Comparison of ENCODE assay signal across 23 cellular contexts in the genomic region with DNA sequence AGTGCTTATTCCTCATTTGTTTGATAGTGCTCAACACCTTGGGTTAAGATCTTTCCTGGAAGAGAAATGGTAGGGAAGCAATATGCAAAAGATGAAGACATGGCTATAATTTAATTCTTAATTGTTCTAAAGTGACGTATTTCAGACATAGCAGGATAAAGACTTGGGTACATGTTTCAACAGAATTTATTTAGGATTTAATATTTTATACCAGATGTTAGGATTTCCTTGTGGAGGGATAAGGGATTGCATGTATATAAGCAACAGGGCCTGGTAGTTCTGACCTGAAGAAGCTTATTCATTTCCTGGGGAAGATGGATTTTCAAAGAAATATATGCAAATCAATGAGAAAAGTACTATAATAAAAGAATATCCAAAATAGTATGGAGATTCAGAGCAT.
A peak's percentile ranks its signal among the peaks of the same experiment; 100 is the strongest.
DNase-seq lines count a peak whose midpoint lies in the region; ATAC-seq, FAIRE-seq and TF ChIP-seq lines count a peak whose summit lies in the region.
"Had no signal": no experiment of that assay in that cellular context is flagged by ENCODE, and none has a peak within 500 bp of the region (broad histone marks: within the 10 kb centered on the region; RNA-seq: fewer than 3 reads in every experiment).

No MANE protein-coding gene starts in this region.

- no peak overlapping the region for H2AFZ ChIP-seq in neural cell (ENCODE audit: low read depth, low read length)

- no peaks in the 10 kb centered on the region for H3K4me1 Mint-ChIP-seq in stimulated activated effector memory CD8-positive, alpha-beta T cell treated with anti-CD3 and anti-CD28 coated beads, Interleukin-12 subunit alpha, Interleukin-12 subunit beta, amount 100 ng/mL, for 72 hours

- H3K27ac Mint-ChIP-seq in stimulated activated effector memory CD8-positive, alpha-beta T cell treated with anti-CD3 and anti-CD28 coated beads, Interleukin-12 subunit alpha, Interleukin-12 subunit beta, amount 100 ng/mL, for 72 hours, result no peak overlapping the region

- H3K36me3 Mint-ChIP-seq in stimulated activated effector memory CD8-positive, alpha-beta T cell treated with anti-CD3 and anti-CD28 coated beads, Interleukin-12 subunit alpha, Interleukin-12 subunit beta, amount 100 ng/mL, for 72 hours, result no peaks in the 10 kb centered on the region

- no peaks in the 10 kb centered on the region for H3F3A ChIP-seq in neural cell (ENCODE audit: insufficient read depth, low read length, poor library complexity, severe bottlenecking)

- no peaks in the 10 kb centered on the region for H3K9me3 ChIP-seq in neural cell (ENCODE audit: low read length)
- H3K9me3 ChIP-seq: Caco-2, Peyer's patch, right atrium auricular region had no signal

- TF ChIP-seq EP300 in neural cell (conservative IDR thresholded peaks at IDR 0.05; ENCODE audit: poor library complexity, severe bottlenecking), result no peak

- no peak for FAIRE-seq in bronchial epithelial cell (lab: Jason Lieb, UNC)
- FAIRE-seq: GM12891, HTR-8/SVneo, urothelium cell line had no signal

- H3K27ac ChIP-seq in neural cell (ENCODE audit: low read length) (no peak overlapping the region), substantia nigra (ENCODE audit: low read depth, low read length, poor library complexity, severe bottlenecking) (no peak overlapping the region)
- H3K27ac ChIP-seq: Peyer's patch, right atrium auricular region had no signal

- no peaks in the 10 kb centered on the region for H3K9me2 ChIP-seq in neural cell (ENCODE audit: insufficient read depth, low read length)

- peaks cover 10% of the 10 kb centered on the region for H3K9me3 Mint-ChIP-seq in stimulated activated effector memory CD8-positive, alpha-beta T cell treated with anti-CD3 and anti-CD28 coated beads, Interleukin-12 subunit alpha, Interleukin-12 subunit beta, amount 100 ng/mL, for 72 hours

- H3K27me3 ChIP-seq in bronchial epithelial cell (ENCODE audit: control insufficient read depth, insufficient read depth, low read length), result no peaks in the 10 kb centered on the region
- no peaks in the 10 kb centered on the region for H3K27me3 ChIP-seq in neural cell (ENCODE audit: insufficient read depth, low read depth, low read length)
- H3K27me3 ChIP-seq: Peyer's patch, right atrium auricular region had no signal

- H3K4me2 ChIP-seq in neural cell (ENCODE audit: low read length), result no peak overlapping the region

- no peaks in the 10 kb centered on the region for H4K20me1 ChIP-seq in neural cell (ENCODE audit: insufficient read depth)

- H3K36me3 ChIP-seq in bronchial epithelial cell (ENCODE audit: control insufficient read depth, insufficient read depth, low read length) (no peaks in the 10 kb centered on the region), neural cell (ENCODE audit: insufficient read depth, low read length) (no peaks in the 10 kb centered on the region)
- H3K36me3 ChIP-seq: Peyer's patch, right atrium auricular region had no signal

- H3K79me2 ChIP-seq in neural cell (replicated peaks; ENCODE audit: insufficient read depth, low read length), result peaks cover 15% of the 10 kb centered on the region

- no peak for TF ChIP-seq RAD21 in neural cell (conservative IDR thresholded peaks at IDR 0.05)

- TF ChIP-seq CTCF in AG10803 (conservative IDR thresholded peaks at IDR 0.05; ENCODE audit: low read length) (0 out of 2 replicates have a peak, but pooled peaks have one; percentile 16), bronchial epithelial cell (IDR thresholded peaks at IDR 0.05; ENCODE audit: insufficient read depth, low read length, severe bottlenecking) (peak; percentile 8), neural cell (IDR thresholded peaks at IDR 0.05; ENCODE audit: poor library complexity, severe bottlenecking) (peak; percentile 28)

- no peak overlapping the region for H3K4me3 Mint-ChIP-seq in stimulated activated effector memory CD8-positive, alpha-beta T cell treated with anti-CD3 and anti-CD28 coated beads, Interleukin-12 subunit alpha, Interleukin-12 subunit beta, amount 100 ng/mL, for 72 hours

- DNase-seq in AG10803 (ENCODE audit: low read depth) (no peak), HT-29 (ENCODE audit: low spot score) (peak; percentile 25), bronchial epithelial cell (ENCODE audit: low read depth) (peak; percentile 7), SHP77 (lab: John Stamatoyannopoulos, UW) (no peak), substantia nigra (lab: John Stamatoyannopoulos, UW) (no peak)
- no peak for DNase-seq in stimulated activated effector memory CD8-positive, alpha-beta T cell treated with anti-CD3 and anti-CD28 coated beads, Interleukin-12 subunit alpha, Interleukin-12 subunit beta, amount 100 ng/mL, for 72 hours (ENCODE audit: low spot score in 2 of 2)
- DNase-seq in stimulated activated naive CD4-positive, alpha-beta T cell (lab: John Stamatoyannopoulos, UW), result no peak
- DNase-seq: activated CD4-positive, alpha-beta T cell treated with anti-CD3 and anti-CD28 coated beads for 48 hours; AML-193; Caco-2; foreskin melanocyte; GDM1; left cardiac atrium; midbrain; NCI-H1436 treated with DMSO at 0.1 percent for 48 hours; NCI-H2171 treated with DMSO at 0.1 percent for 48 hours; NCI-H748 treated with DMSO at 0.1 percent for 48 hours; Peyer's patch had no signal

- H3K4me3 ChIP-seq in AG10803 (ENCODE audit: low read length) (no peak overlapping the region), bronchial epithelial cell (ENCODE audit: low read depth, low read length) (no peak overlapping the region), neural cell (ENCODE audit: low read length) (no peak overlapping the region)
- H3K4me3 ChIP-seq: Peyer's patch, right atrium auricular region had no signal

- no peak for ATAC-seq in stimulated activated effector memory CD8-positive, alpha-beta T cell treated with anti-CD3 and anti-CD28 coated beads, Interleukin-12 subunit alpha, Interleukin-12 subunit beta, amount 100 ng/mL, for 72 hours
- ATAC-seq: left cardiac atrium had no signal

- no peak overlapping the region for H3K9ac ChIP-seq in neural cell (ENCODE audit: low read length)

TF ChIP-seq in neural cell, 6 proteins besides CTCF, POLR2A, EP300 and RAD21:
- TF ChIP-seq, protein P1, sequence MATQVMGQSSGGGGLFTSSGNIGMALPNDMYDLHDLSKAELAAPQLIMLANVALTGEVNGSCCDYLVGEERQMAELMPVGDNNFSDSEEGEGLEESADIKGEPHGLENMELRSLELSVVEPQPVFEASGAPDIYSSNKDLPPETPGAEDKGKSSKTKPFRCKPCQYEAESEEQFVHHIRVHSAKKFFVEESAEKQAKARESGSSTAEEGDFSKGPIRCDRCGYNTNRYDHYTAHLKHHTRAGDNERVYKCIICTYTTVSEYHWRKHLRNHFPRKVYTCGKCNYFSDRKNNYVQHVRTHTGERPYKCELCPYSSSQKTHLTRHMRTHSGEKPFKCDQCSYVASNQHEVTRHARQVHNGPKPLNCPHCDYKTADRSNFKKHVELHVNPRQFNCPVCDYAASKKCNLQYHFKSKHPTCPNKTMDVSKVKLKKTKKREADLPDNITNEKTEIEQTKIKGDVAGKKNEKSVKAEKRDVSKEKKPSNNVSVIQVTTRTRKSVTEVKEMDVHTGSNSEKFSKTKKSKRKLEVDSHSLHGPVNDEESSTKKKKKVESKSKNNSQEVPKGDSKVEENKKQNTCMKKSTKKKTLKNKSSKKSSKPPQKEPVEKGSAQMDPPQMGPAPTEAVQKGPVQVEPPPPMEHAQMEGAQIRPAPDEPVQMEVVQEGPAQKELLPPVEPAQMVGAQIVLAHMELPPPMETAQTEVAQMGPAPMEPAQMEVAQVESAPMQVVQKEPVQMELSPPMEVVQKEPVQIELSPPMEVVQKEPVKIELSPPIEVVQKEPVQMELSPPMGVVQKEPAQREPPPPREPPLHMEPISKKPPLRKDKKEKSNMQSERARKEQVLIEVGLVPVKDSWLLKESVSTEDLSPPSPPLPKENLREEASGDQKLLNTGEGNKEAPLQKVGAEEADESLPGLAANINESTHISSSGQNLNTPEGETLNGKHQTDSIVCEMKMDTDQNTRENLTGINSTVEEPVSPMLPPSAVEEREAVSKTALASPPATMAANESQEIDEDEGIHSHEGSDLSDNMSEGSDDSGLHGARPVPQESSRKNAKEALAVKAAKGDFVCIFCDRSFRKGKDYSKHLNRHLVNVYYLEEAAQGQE (IDR thresholded peaks at IDR 0.05; ENCODE audit: borderline replicate concordance), result no peak
- TF ChIP-seq MXI1 (conservative IDR thresholded peaks at IDR 0.05; ENCODE audit: poor library complexity, severe bottlenecking) (no peak), SMC3 (conservative IDR thresholded peaks at IDR 0.05; ENCODE audit: poor library complexity) (no peak), TAF1 (IDR thresholded peaks at IDR 0.05; ENCODE audit: low read depth) (no peak), EZH2 (IDR thresholded peaks at IDR 0.05; ENCODE audit: borderline replicate concordance, insufficient read depth, low read length, poor library complexity, severe bottlenecking) (no peak), POLR2AphosphoS5 (IDR thresholded peaks at IDR 0.05) (no peak)

Comparison
In these comparisons a context has a peak if more than half of its experiments do, and no peak if none do; other contexts are left out.
1. DNase-seq: peak in HT-29 (single experiment) and bronchial epithelial cell (single experiment); none in AG10803 (single experiment), SHP77 (0 of 2), stimulated activated effector memory CD8-positive, alpha-beta T cell treated with anti-CD3 and anti-CD28 coated beads, Interleukin-12 subunit alpha, Interleukin-12 subunit beta, amount 100 ng/mL, for 72 hours (0 of 2), substantia nigra (0 of 49) and stimulated activated naive CD4-positive, alpha-beta T cell (0 of 6).
2. Peak in every context shown above with its lines, with median percentiles within 50 percentile points of each other: CTCF ChIP-seq.